Comparison of ENCODE assay signal across 13 cellular contexts in the genomic region with DNA sequence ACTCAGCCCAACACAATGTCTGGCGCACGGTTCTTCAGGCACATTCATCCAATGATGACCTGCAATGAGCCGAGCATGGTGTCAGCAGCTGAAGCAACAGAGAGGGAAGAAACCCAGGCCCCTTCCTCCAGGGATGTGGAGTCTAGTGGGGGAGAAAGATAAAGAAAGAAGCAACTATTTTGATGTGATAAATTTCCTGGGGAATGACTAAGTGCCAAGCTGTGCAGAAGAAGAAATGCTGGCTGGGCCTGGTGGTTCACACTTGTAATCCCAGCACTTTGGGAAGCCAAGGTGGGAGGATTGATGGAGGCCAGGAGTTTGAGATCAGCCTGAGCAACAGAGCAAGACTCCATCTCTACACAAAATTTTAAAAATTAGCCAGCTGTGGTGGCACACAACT.
"Had no signal": no experiment of that assay in that cellular context is flagged by ENCODE, and none has a peak within 500 bp of the region (broad histone marks: within the 10 kb centered on the region; RNA-seq: fewer than 3 reads in every experiment).

No MANE protein-coding gene starts in this region.

- ATAC-seq: activated CD4-positive, CD25-positive, alpha-beta regulatory T cell treated with anti-CD3 and anti-CD28 coated beads, Interleukin-2, amount 50 U/mL, for 24 hours; activated naive CD8-positive, alpha-beta T cell treated with anti-CD3 and anti-CD28 coated beads, Interleukin-2, amount 50 U/mL, for 24 hours; activated T-cell treated with anti-CD3 and anti-CD28 coated beads, Interleukin-2, amount 50 U/mL, for 4 hours; mucosa of descending colon; naive thymus-derived CD8-positive, alpha-beta T cell; right lobe of liver; stimulated activated naive B cell treated with anti-CD40 and anti-IgM and Interleukin-4, amounts not matched to agents 10 μg/mL and 1 μg/mL and 100 μg/mL, for 72 hours had no signal

- DNase-seq: activated CD4-positive, alpha-beta T cell treated with anti-CD3 and anti-CD28 coated beads, Interleukin-2, amount 50 U/mL, for 1 hour; activated CD8-positive, alpha-beta memory T cell treated with anti-CD3 and anti-CD28 coated beads, Interleukin-2, amount 50 U/mL, for 4 hours; activated naive CD4-positive, alpha-beta T cell treated with anti-CD3 and anti-CD28 coated beads, Interleukin-2, amount 10 ng/mL, durations not matched to agents 7 days and 5 days; activated naive CD8-positive, alpha-beta T cell treated with anti-CD3 and anti-CD28 coated beads, Interleukin-2, amount 50 U/mL, for 24 hours; activated T-cell treated with anti-CD3 and anti-CD28 coated beads, Interleukin-2, amount 50 U/mL, for 4 hours; effector CD4-positive, alpha-beta T cell; mucosa of descending colon; naive thymus-derived CD8-positive, alpha-beta T cell; pancreas; right lobe of liver; stimulated activated naive B cell treated with anti-CD40 and anti-IgM and Interleukin-4, amounts not matched to agents 10 μg/mL and 1 μg/mL and 100 μg/mL, for 72 hours; T-helper 9 cell had no signal

- H3K4me3 ChIP-seq: mucosa of descending colon, pancreas, right lobe of liver had no signal

- H3K9me3 ChIP-seq: mucosa of descending colon, pancreas, right lobe of liver had no signal

- H3K4me1 ChIP-seq: pancreas, right lobe of liver had no signal

- H3K27ac ChIP-seq: pancreas, right lobe of liver had no signal

- H3K36me3 ChIP-seq: pancreas, right lobe of liver had no signal

- H3K27me3 ChIP-seq: pancreas, right lobe of liver had no signal
